In genomic region chr10:29771376-29771775, GRCh38 we compare ENCODE assay signal across 26 cellular contexts.
"Had no signal": no experiment of that assay in that cellular context is flagged by ENCODE, and none has a peak within 500 bp of the region (broad histone marks: within the 10 kb centered on the region; RNA-seq: fewer than 3 reads in every experiment).

No MANE protein-coding gene starts in this region.

- H3K36me3 ChIP-seq: colonic mucosa, esophagus squamous epithelium, gastrocnemius medialis, left lung, neural progenitor cell, stomach, thyroid gland had no signal

- H3K27ac ChIP-seq: colonic mucosa, esophagus squamous epithelium, gastrocnemius medialis, left lung, neural progenitor cell, parathyroid adenoma, stomach, thyroid gland had no signal

- ATAC-seq: gastrocnemius medialis; left lung; naive thymus-derived CD4-positive, alpha-beta T cell; sciatic nerve had no signal

- H3K4me1 ChIP-seq: colonic mucosa, esophagus squamous epithelium, left lung, parathyroid adenoma, thyroid gland had no signal

- H3K27me3 ChIP-seq: colonic mucosa, esophagus squamous epithelium, gastrocnemius medialis, left lung, neural progenitor cell, thyroid gland had no signal

- H3K4me2 ChIP-seq: neural progenitor cell, smooth muscle cell had no signal

- H3K4me3 ChIP-seq: colonic mucosa, esophagus squamous epithelium, gastrocnemius medialis, left lung, neural progenitor cell, smooth muscle cell, stomach, thyroid gland had no signal

- DNase-seq: colonic mucosa; effector CD8-positive, alpha-beta T cell; endodermal cell; esophagus squamous epithelium; gastrocnemius medialis; head of caudate nucleus; kidney; left lung; mesendoderm; midbrain; naive thymus-derived CD4-positive, alpha-beta T cell; stimulated activated CD4-positive, alpha-beta T cell treated with anti-CD3 and anti-CD28 coated beads, Interleukin-12 subunit alpha, Interleukin-12 subunit beta, amount 100 ng/mL, for 4 hours; stimulated activated CD4-positive, alpha-beta T cell treated with anti-CD3 and anti-CD28 coated beads, Interleukin-1b, Interleukin-23, amount 100 ng/mL, for 48 hours; stimulated activated CD4-positive, alpha-beta T cell treated with anti-CD3 and anti-CD28 coated beads, Interleukin-4, amount 100 ng/mL, for 1 hour; stimulated activated CD8-positive, alpha-beta memory T cell treated with anti-CD3 and anti-CD28 coated beads, Interleukin-4, amount 100 ng/mL, for 48 hours; stimulated activated naive CD4-positive, alpha-beta T cell treated with Interleukin-2 at 50 U/mL for 16 hours; stomach; thyroid gland; trophoblast cell had no signal

- H3K27ac Mint-ChIP-seq: endodermal cell, neural progenitor cell, progenitor cell of endocrine pancreas had no signal

- H3K36me3 Mint-ChIP-seq: neural progenitor cell had no signal

- FAIRE-seq: kidney had no signal

- H3K4me1 Mint-ChIP-seq: endodermal cell, neural progenitor cell had no signal

- H2AFZ ChIP-seq: neural progenitor cell, parathyroid adenoma had no signal

- H3K9me3 Mint-ChIP-seq: dendritic cell treated with granulocyte-macrophage colony-stimulating factor and Interleukin-4, amounts not matched to agents 40 ng/mL and 50 ng/mL, for 4 days had no signal

- H3K79me2 ChIP-seq: parathyroid adenoma had no signal

- H3K4me3 Mint-ChIP-seq: dendritic cell treated with granulocyte-macrophage colony-stimulating factor and Interleukin-4, amounts not matched to agents 40 ng/mL and 50 ng/mL, for 4 days; endodermal cell; nephron; neural progenitor cell had no signal
